2 cellular contexts compared by ENCODE assay signal in the genomic region with DNA sequence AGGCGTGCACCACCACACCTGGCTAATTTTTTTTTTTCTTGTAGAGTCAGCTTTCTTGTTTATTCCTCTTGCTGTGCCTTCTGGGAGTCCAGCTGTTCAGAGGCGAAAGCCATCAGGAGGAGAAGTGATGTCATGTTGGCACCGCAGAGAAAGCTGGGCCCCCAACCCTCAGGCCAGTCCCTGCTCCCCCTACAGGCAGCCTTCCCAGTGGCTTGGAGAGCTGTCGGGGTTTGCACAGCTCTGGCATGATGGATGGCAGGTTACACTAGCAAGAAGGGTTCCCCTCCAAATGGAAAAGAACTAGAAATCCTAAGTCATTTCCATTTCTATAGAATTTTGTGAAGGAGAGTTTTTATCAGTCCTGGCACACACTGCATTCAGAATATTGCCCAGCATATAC.
TF ChIP-seq lines count a peak whose summit lies in the region.

No MANE protein-coding gene starts in this region.

TF ChIP-seq in HEK293T, 16 proteins besides CTCF, POLR2A, EP300 and RAD21 (continued from another document):
- TF ChIP-seq SP1 (IDR thresholded peaks at IDR 0.05), result no peak

TF ChIP-seq in H1, 55 proteins besides CTCF, POLR2A, EP300 and RAD21 (continued from another document):
- TF ChIP-seq CHD2 (IDR thresholded peaks at IDR 0.05; ENCODE audit: low read length) (no peak), SIRT6 (IDR thresholded peaks at IDR 0.05; ENCODE audit: low read length) (no peak), ZNF274 (IDR thresholded peaks at IDR 0.05; ENCODE audit: borderline replicate concordance, extremely low read depth, low read length) (no peak), YY1 (IDR thresholded peaks at IDR 0.05; ENCODE audit: low read depth, low read length) (no peak), POU5F1 (IDR thresholded peaks at IDR 0.05; ENCODE audit: low read depth, low read length) (no peak), JUN (IDR thresholded peaks at IDR 0.05; ENCODE audit: low read depth, low read length) (no peak), CHD1 (IDR thresholded peaks at IDR 0.05; ENCODE audit: low read depth, low read length) (no peak), HDAC6 (IDR thresholded peaks at IDR 0.05; ENCODE audit: low read depth, low read length) (no peak), SUZ12 (IDR thresholded peaks at IDR 0.05; ENCODE audit: low read length) (no peak)
- TF ChIP-seq, protein P1, sequence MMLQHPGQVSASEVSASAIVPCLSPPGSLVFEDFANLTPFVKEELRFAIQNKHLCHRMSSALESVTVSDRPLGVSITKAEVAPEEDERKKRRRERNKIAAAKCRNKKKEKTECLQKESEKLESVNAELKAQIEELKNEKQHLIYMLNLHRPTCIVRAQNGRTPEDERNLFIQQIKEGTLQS (IDR thresholded peaks at IDR 0.05; ENCODE audit: insufficient read depth, low read depth, low read length), result no peak
- TF ChIP-seq, protein P2, sequence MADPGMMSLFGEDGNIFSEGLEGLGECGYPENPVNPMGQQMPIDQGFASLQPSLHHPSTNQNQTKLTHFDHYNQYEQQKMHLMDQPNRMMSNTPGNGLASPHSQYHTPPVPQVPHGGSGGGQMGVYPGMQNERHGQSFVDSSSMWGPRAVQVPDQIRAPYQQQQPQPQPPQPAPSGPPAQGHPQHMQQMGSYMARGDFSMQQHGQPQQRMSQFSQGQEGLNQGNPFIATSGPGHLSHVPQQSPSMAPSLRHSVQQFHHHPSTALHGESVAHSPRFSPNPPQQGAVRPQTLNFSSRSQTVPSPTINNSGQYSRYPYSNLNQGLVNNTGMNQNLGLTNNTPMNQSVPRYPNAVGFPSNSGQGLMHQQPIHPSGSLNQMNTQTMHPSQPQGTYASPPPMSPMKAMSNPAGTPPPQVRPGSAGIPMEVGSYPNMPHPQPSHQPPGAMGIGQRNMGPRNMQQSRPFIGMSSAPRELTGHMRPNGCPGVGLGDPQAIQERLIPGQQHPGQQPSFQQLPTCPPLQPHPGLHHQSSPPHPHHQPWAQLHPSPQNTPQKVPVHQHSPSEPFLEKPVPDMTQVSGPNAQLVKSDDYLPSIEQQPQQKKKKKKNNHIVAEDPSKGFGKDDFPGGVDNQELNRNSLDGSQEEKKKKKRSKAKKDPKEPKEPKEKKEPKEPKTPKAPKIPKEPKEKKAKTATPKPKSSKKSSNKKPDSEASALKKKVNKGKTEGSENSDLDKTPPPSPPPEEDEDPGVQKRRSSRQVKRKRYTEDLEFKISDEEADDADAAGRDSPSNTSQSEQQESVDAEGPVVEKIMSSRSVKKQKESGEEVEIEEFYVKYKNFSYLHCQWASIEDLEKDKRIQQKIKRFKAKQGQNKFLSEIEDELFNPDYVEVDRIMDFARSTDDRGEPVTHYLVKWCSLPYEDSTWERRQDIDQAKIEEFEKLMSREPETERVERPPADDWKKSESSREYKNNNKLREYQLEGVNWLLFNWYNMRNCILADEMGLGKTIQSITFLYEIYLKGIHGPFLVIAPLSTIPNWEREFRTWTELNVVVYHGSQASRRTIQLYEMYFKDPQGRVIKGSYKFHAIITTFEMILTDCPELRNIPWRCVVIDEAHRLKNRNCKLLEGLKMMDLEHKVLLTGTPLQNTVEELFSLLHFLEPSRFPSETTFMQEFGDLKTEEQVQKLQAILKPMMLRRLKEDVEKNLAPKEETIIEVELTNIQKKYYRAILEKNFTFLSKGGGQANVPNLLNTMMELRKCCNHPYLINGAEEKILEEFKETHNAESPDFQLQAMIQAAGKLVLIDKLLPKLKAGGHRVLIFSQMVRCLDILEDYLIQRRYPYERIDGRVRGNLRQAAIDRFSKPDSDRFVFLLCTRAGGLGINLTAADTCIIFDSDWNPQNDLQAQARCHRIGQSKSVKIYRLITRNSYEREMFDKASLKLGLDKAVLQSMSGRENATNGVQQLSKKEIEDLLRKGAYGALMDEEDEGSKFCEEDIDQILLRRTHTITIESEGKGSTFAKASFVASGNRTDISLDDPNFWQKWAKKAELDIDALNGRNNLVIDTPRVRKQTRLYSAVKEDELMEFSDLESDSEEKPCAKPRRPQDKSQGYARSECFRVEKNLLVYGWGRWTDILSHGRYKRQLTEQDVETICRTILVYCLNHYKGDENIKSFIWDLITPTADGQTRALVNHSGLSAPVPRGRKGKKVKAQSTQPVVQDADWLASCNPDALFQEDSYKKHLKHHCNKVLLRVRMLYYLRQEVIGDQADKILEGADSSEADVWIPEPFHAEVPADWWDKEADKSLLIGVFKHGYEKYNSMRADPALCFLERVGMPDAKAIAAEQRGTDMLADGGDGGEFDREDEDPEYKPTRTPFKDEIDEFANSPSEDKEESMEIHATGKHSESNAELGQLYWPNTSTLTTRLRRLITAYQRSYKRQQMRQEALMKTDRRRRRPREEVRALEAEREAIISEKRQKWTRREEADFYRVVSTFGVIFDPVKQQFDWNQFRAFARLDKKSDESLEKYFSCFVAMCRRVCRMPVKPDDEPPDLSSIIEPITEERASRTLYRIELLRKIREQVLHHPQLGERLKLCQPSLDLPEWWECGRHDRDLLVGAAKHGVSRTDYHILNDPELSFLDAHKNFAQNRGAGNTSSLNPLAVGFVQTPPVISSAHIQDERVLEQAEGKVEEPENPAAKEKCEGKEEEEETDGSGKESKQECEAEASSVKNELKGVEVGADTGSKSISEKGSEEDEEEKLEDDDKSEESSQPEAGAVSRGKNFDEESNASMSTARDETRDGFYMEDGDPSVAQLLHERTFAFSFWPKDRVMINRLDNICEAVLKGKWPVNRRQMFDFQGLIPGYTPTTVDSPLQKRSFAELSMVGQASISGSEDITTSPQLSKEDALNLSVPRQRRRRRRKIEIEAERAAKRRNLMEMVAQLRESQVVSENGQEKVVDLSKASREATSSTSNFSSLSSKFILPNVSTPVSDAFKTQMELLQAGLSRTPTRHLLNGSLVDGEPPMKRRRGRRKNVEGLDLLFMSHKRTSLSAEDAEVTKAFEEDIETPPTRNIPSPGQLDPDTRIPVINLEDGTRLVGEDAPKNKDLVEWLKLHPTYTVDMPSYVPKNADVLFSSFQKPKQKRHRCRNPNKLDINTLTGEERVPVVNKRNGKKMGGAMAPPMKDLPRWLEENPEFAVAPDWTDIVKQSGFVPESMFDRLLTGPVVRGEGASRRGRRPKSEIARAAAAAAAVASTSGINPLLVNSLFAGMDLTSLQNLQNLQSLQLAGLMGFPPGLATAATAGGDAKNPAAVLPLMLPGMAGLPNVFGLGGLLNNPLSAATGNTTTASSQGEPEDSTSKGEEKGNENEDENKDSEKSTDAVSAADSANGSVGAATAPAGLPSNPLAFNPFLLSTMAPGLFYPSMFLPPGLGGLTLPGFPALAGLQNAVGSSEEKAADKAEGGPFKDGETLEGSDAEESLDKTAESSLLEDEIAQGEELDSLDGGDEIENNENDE (IDR thresholded peaks at IDR 0.05; ENCODE audit: insufficient replicate concordance, low read length), result no peak
- TF ChIP-seq, protein P3, sequence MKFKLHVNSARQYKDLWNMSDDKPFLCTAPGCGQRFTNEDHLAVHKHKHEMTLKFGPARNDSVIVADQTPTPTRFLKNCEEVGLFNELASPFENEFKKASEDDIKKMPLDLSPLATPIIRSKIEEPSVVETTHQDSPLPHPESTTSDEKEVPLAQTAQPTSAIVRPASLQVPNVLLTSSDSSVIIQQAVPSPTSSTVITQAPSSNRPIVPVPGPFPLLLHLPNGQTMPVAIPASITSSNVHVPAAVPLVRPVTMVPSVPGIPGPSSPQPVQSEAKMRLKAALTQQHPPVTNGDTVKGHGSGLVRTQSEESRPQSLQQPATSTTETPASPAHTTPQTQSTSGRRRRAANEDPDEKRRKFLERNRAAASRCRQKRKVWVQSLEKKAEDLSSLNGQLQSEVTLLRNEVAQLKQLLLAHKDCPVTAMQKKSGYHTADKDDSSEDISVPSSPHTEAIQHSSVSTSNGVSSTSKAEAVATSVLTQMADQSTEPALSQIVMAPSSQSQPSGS (IDR thresholded peaks at IDR 0.05; ENCODE audit: low read length), result no peak
